ENCODE assay signal across 8 cellular contexts in genomic region chr9:128829477-128830251, GRCh38. TPM values are rescaled to one million over a fixed set of nuclear protein-coding genes. Genes with fewer than 3 reads are reported as not detected.
DNase-seq lines count a peak whose midpoint lies in the region; ATAC-seq and TF ChIP-seq lines count a peak whose summit lies in the region.

SPOUT1 (minus strand) TSS chr9:128829794; CDS start chr9:128829780, 14 bp downstream.

- in situ Hi-C loops in astrocyte of the cerebellum (cut with HindIII; ENCODE audit: low sequenced_read_pairs): no loop called here

- ATAC-seq in GM18502 (IDR thresholded peaks at IDR 0.05; ENCODE audit: poor library complexity, unreplicated experiment): peak; percentile 98
- ATAC-seq in HG02970 (IDR thresholded peaks at IDR 0.05; ENCODE audit: low FRiP score, unreplicated experiment): peak; percentile 96

- H3K4me3 ChIP-seq in astrocyte of the cerebellum (ENCODE audit: low read depth, low read length): peak within 1 kb of the TSS; percentile 66

- no peak for TF ChIP-seq CTCF in astrocyte of the cerebellum (IDR thresholded peaks at IDR 0.05; ENCODE audit: low read depth, low read length, missing control alignments)

- DNase-seq in NCI-H1930 (lab: John Stamatoyannopoulos, UW) (peak; percentile 83 to 89), T-helper 22 cell (ENCODE audit: low read depth) (peak; percentile 88), astrocyte of the cerebellum (ENCODE audit: low read depth) (peak; percentile 72), hepatic stellate cell (ENCODE audit: low spot score) (peak; percentile 99), renal cortical epithelial cell (ENCODE audit: low read depth) (peak; percentile 80), OCI-M2 (lab: John Stamatoyannopoulos, UW; ENCODE audit: unreplicated experiment) (no peak)

RNA-seq across cellular contexts. Expression of gene SPOUT1, which starts in this region (rescaled TPM):
- total RNA-seq in renal cortical epithelial cell: 12.0 and 18.2 TPM in 2 replicates
